ENCODE assay signal across 28 cellular contexts in the genomic region with DNA sequence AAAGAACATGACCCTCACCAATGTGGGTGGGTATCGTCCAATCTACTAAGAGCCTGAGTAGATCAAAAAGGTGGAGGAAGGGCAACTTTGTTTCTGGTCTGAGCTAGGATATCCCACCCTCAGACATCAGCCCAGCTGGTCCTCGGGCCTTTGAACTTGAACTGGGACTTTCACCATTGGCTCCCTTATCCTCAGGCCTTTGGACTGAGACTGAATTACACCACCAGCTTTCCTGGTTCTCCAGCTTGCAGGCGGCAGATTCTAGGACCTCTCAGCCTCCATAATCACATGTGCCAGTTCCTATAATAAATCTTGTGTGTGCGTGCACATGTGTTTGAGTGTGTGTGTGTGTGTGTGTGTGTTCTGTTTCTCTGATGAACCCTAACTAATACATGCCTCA.
"Had no signal": no experiment of that assay in that cellular context is flagged by ENCODE, and none has a peak within 500 bp of the region (broad histone marks: within the 10 kb centered on the region; RNA-seq: fewer than 3 reads in every experiment).

No MANE protein-coding gene starts in this region.

- H3K4me3 Mint-ChIP-seq: activated CD4-positive, alpha-beta T cell treated with anti-CD3 and anti-CD28 coated beads, Interleukin-2, amount 10 ng/mL, durations not matched to agents 7 days and 5 days; activated T-cell treated with anti-CD3 and anti-CD28 coated beads, Interleukin-2, amount 50 U/mL, for 4 hours; immature natural killer cell; mesothelial cell of epicardium; naive B cell; neural crest cell; stimulated activated naive B cell treated with anti-CD40 and anti-IgM and Interleukin-4, amounts not matched to agents 10 μg/mL and 1 μg/mL and 100 μg/mL, for 72 hours had no signal

- H3K27me3 ChIP-seq: esophagus muscularis mucosa, foreskin keratinocyte, heart left ventricle, pancreas, sigmoid colon, tibial nerve, uterus had no signal

- H3K4me3 ChIP-seq: esophagus muscularis mucosa, heart left ventricle, pancreas, psoas muscle, sigmoid colon, smooth muscle cell, tibial nerve, uterus had no signal

- ATAC-seq: activated T-cell treated with anti-CD3 and anti-CD28 coated beads, Interleukin-2, amount 50 U/mL, for 4 hours; foreskin keratinocyte; heart left ventricle; pancreas; psoas muscle; stimulated activated naive B cell treated with anti-CD40 and anti-IgM and Interleukin-4, amounts not matched to agents 10 μg/mL and 1 μg/mL and 100 μg/mL, for 72 hours had no signal

- H3K9me3 ChIP-seq: pancreas, uterus had no signal

- H3K27me3 Mint-ChIP-seq: activated CD4-positive, alpha-beta T cell treated with anti-CD3 and anti-CD28 coated beads, Interleukin-2, amount 10 ng/mL, durations not matched to agents 7 days and 5 days; naive B cell; stimulated activated naive B cell treated with anti-CD40 and anti-IgM and Interleukin-4, amounts not matched to agents 10 μg/mL and 1 μg/mL and 100 μg/mL, for 72 hours had no signal

- DNase-seq: activated CD4-positive, alpha-beta T cell treated with anti-CD3 and anti-CD28 coated beads, Interleukin-2, amount 10 ng/mL, durations not matched to agents 7 days and 5 days; activated CD4-positive, CD25-positive, alpha-beta regulatory T cell treated with anti-CD3 and anti-CD28 coated beads, Interleukin-2, amount 50 U/mL, for 72 hours; activated CD8-positive, alpha-beta memory T cell treated with anti-CD3 and anti-CD28 coated beads, Interleukin-2, amount 50 U/mL, for 4 hours; activated effector memory CD4-positive, alpha-beta T cell treated with Interleukin-2 at 50 U/mL for 16 hours; activated naive CD4-positive, alpha-beta T cell treated with Interleukin-2 at 50 U/mL for 16 hours; activated T-cell treated with anti-CD3 and anti-CD28 coated beads, Interleukin-2, amount 50 U/mL, for 4 hours; amygdala; caudate nucleus; foreskin keratinocyte; heart left ventricle; hypothalamus; immature natural killer cell; naive B cell; nucleus accumbens; pancreas; psoas muscle; sigmoid colon; stimulated activated CD4-positive, alpha-beta T cell treated with anti-CD3 and anti-CD28 coated beads, Interleukin-1b, Interleukin-23, amount 100 ng/mL, for 48 hours; stimulated activated CD4-positive, alpha-beta T cell treated with anti-CD3 and anti-CD28 coated beads, Interleukin-4, amount 100 ng/mL, for 4 hours; stimulated activated CD8-positive, alpha-beta memory T cell treated with anti-CD3 and anti-CD28 coated beads, Interleukin-4, amount 100 ng/mL, for 48 hours; stimulated activated naive B cell treated with anti-CD40 and anti-IgM and Interleukin-4, amounts not matched to agents 10 μg/mL and 1 μg/mL and 100 μg/mL, for 72 hours; T-helper 2 cell; uterus had no signal

- H3K4me1 ChIP-seq: foreskin keratinocyte, psoas muscle, tibial nerve, uterus had no signal

- H3K4me1 Mint-ChIP-seq: mesothelial cell of epicardium; stimulated activated naive B cell treated with anti-CD40 and anti-IgM and Interleukin-4, amounts not matched to agents 10 μg/mL and 1 μg/mL and 100 μg/mL, for 72 hours had no signal

- H3K27ac Mint-ChIP-seq: activated CD4-positive, alpha-beta T cell treated with anti-CD3 and anti-CD28 coated beads, Interleukin-2, amount 10 ng/mL, durations not matched to agents 7 days and 5 days; mesothelial cell of epicardium; naive B cell; stimulated activated naive B cell treated with anti-CD40 and anti-IgM and Interleukin-4, amounts not matched to agents 10 μg/mL and 1 μg/mL and 100 μg/mL, for 72 hours had no signal

- H3K27ac ChIP-seq: esophagus muscularis mucosa, foreskin keratinocyte, heart left ventricle, pancreas, psoas muscle, sigmoid colon, tibial nerve, uterus had no signal

- H3K36me3 ChIP-seq: sigmoid colon, uterus had no signal
